23 cellular contexts compared by ENCODE assay signal in genomic region chr7:102400360-102400759, GRCh38.
"Had no signal": no experiment of that assay in that cellular context is flagged by ENCODE, and none has a peak within 500 bp of the region (broad histone marks: within the 10 kb centered on the region; RNA-seq: fewer than 3 reads in every experiment).

No MANE protein-coding gene starts in this region.

- H2AFZ ChIP-seq: PC-9 had no signal

- H3K27ac Mint-ChIP-seq: activated CD8-positive, alpha-beta T cell treated with anti-CD3 and anti-CD28 coated beads for 36 hours; activated naive CD8-positive, alpha-beta T cell; activated T-helper 1 cell treated with anti-CD3 and anti-CD28 coated beads, Interleukin-12 subunit alpha, Interleukin-12 subunit beta, Interleukin-2, Interleukin-4 antibody, amounts not matched to agents 30 ng/mL and 10 ng/mL and 1 ng/mL, durations not matched to agents 14 hours and 24 hours and 36 hours had no signal

- DNase-seq: activated CD4-positive, CD25-positive, alpha-beta regulatory T cell; activated CD8-positive, alpha-beta memory T cell treated with anti-CD3 and anti-CD28 coated beads, Interleukin-2, amount 50 U/mL, for 4 hours; activated CD8-positive, alpha-beta T cell treated with anti-CD3 and anti-CD28 coated beads for 36 hours; activated effector memory CD4-positive, alpha-beta T cell treated with Interleukin-2 at 50 U/mL for 16 hours; activated naive CD4-positive, alpha-beta T cell; amygdala; brain microvascular endothelial cell; Karpas-422; MM.1S; NCI-H1105; NCI-H1436; NCI-H187; NCI-H2081; NCI-H510A treated with DMSO at 0.1 percent for 48 hours; NCI-H69; PC-9; T-helper 1 cell had no signal

- H3K27ac ChIP-seq: brain microvascular endothelial cell, cardiac muscle cell, PC-9, SK-N-MC, VCaP had no signal

- H3K4me3 ChIP-seq: cardiac muscle cell, K562, PC-9, SK-N-MC had no signal

- H3K4me3 Mint-ChIP-seq: activated CD8-positive, alpha-beta T cell treated with anti-CD3 and anti-CD28 coated beads for 36 hours; activated naive CD8-positive, alpha-beta T cell; activated T-helper 1 cell treated with anti-CD3 and anti-CD28 coated beads, Interleukin-12 subunit alpha, Interleukin-12 subunit beta, Interleukin-2, Interleukin-4 antibody, amounts not matched to agents 30 ng/mL and 10 ng/mL and 1 ng/mL, durations not matched to agents 14 hours and 24 hours and 36 hours had no signal

- H3K9me3 Mint-ChIP-seq: activated CD8-positive, alpha-beta T cell treated with anti-CD3 and anti-CD28 coated beads for 36 hours; activated T-helper 1 cell treated with anti-CD3 and anti-CD28 coated beads, Interleukin-12 subunit alpha, Interleukin-12 subunit beta, Interleukin-2, Interleukin-4 antibody, amounts not matched to agents 30 ng/mL and 10 ng/mL and 1 ng/mL, durations not matched to agents 14 hours and 24 hours and 36 hours had no signal

- H3K27me3 ChIP-seq: brain microvascular endothelial cell, cardiac muscle cell had no signal

- H3K27me3 Mint-ChIP-seq: activated CD8-positive, alpha-beta T cell treated with anti-CD3 and anti-CD28 coated beads for 36 hours; activated naive CD8-positive, alpha-beta T cell had no signal

- H3K4me2 ChIP-seq: PC-9 had no signal

- ATAC-seq: activated CD8-positive, alpha-beta T cell treated with anti-CD3 and anti-CD28 coated beads for 36 hours; K562 had no signal
